2 cellular contexts compared by ENCODE assay signal in genomic region chr10:5588080-5588453, GRCh38.
TF ChIP-seq lines count a peak whose summit lies in the region.

No MANE protein-coding gene starts in this region.

TF ChIP-seq in IMR-90, 13 proteins besides CTCF, POLR2A, EP300 and RAD21:
- TF ChIP-seq CEBPB (IDR thresholded peaks at IDR 0.05; ENCODE audit: low read depth, low read length) = no peak
- TF ChIP-seq SMC3 (IDR thresholded peaks at IDR 0.05; ENCODE audit: low read depth, low read length) = no peak
- no peak for TF ChIP-seq RFX5 (IDR thresholded peaks at IDR 0.05; ENCODE audit: low read depth, low read length)
- no peak for TF ChIP-seq MXI1 (IDR thresholded peaks at IDR 0.05; ENCODE audit: borderline replicate concordance, low read depth, low read length)
- no peak for TF ChIP-seq ELK1 (IDR thresholded peaks at IDR 0.05; ENCODE audit: borderline replicate concordance, low read depth, low read length)
- TF ChIP-seq RCOR1 (IDR thresholded peaks at IDR 0.05; ENCODE audit: insufficient replicate concordance, low read length) = no peak
- no peak for TF ChIP-seq MAZ (IDR thresholded peaks at IDR 0.05; ENCODE audit: borderline replicate concordance, low read depth, low read length)
- TF ChIP-seq NFE2L2 (IDR thresholded peaks at IDR 0.05; ENCODE audit: low read depth, low read length) = no peak
- TF ChIP-seq USF2 (IDR thresholded peaks at IDR 0.05; ENCODE audit: low read depth, low read length) = no peak
- no peak for TF ChIP-seq MAFK (IDR thresholded peaks at IDR 0.05; ENCODE audit: low read depth, low read length)
- no peak for TF ChIP-seq FOS (IDR thresholded peaks at IDR 0.05; ENCODE audit: low read depth, low read length)
- TF ChIP-seq BHLHE40 (IDR thresholded peaks at IDR 0.05; ENCODE audit: low read depth, low read length) = no peak
- TF ChIP-seq CHD1 (IDR thresholded peaks at IDR 0.05; ENCODE audit: low read depth, low read length) = no peak

TF ChIP-seq in H1, 55 proteins besides CTCF, POLR2A, EP300 and RAD21:
- no peak for TF ChIP-seq CBX5 (IDR thresholded peaks at IDR 0.05; ENCODE audit: low read depth, low read length)
- TF ChIP-seq KDM1A (IDR thresholded peaks at IDR 0.05; ENCODE audit: borderline replicate concordance, low read length) = peak; percentile 52; the same call in 1 of the 2 replicates
